ENCODE assay signal across 21 cellular contexts in genomic region chr11:10664005-10664404, GRCh38. TPM values are rescaled to one million over a fixed set of nuclear protein-coding genes. Genes with fewer than 3 reads are reported as not detected.
DNase-seq lines count a peak whose midpoint lies in the region; ATAC-seq and TF ChIP-seq lines count a peak whose summit lies in the region.
"Had no signal": no experiment of that assay in that cellular context is flagged by ENCODE, and none has a peak within 500 bp of the region (broad histone marks: within the 10 kb centered on the region; RNA-seq: fewer than 3 reads in every experiment).

No MANE protein-coding gene starts in this region.

- H3K36me3 ChIP-seq in esophagus squamous epithelium (no peaks in the 10 kb centered on the region), stomach (no peaks in the 10 kb centered on the region)
- H3K36me3 ChIP-seq: ovary had no signal

- no peak overlapping the region for H3K27ac Mint-ChIP-seq in activated CD4-positive, alpha-beta memory T cell treated with anti-CD3 and anti-CD28 coated beads for 36 hours
- H3K27ac Mint-ChIP-seq in activated T-helper 17 cell treated with anti-CD3 and anti-CD28 coated beads, Interleukin-2, amount 50 U/mL, for 72 hours, result no peak overlapping the region
- H3K27ac Mint-ChIP-seq: activated CD4-positive, alpha-beta T cell treated with anti-CD3 and anti-CD28 coated beads for 36 hours; activated CD8-positive, alpha-beta memory T cell treated with anti-CD3 and anti-CD28 coated beads, Interleukin-2, amount 10 ng/mL, durations not matched to agents 7 days and 5 days; CD8-positive, alpha-beta T cell; effector memory CD8-positive, alpha-beta T cell had no signal

- intact Hi-C loops in esophagus squamous epithelium (cut with DNase I) (no loop called here), stomach (cut with DNase I; ENCODE audit: low total_unique reads) (no loop called here)
- intact Hi-C loops in activated CD4-positive, alpha-beta memory T cell treated with anti-CD3 and anti-CD28 coated beads for 36 hours (cut with micrococcal nuclease), result no loop called here

- H3K4me1 Mint-ChIP-seq in activated CD4-positive, alpha-beta memory T cell treated with anti-CD3 and anti-CD28 coated beads for 36 hours (ENCODE audit: low read depth), result peaks cover 6% of the 10 kb centered on the region
- peaks cover 3% of the 10 kb centered on the region for H3K4me1 Mint-ChIP-seq in activated T-helper 17 cell treated with anti-CD3 and anti-CD28 coated beads, Interleukin-2, amount 50 U/mL, for 72 hours

- H3K4me3 ChIP-seq in esophagus squamous epithelium (no peak overlapping the region), stomach (no peak overlapping the region)
- H3K4me3 ChIP-seq: hepatocyte, ovary had no signal

- H3K9me3 ChIP-seq in esophagus squamous epithelium (no peaks in the 10 kb centered on the region), stomach (no peaks in the 10 kb centered on the region)
- H3K9me3 ChIP-seq: ovary had no signal

- no peak for TF ChIP-seq POLR2A in esophagus squamous epithelium (IDR thresholded peaks at IDR 0.05)
- no peak for TF ChIP-seq POLR2A in stomach (IDR thresholded peaks at IDR 0.05)
- TF ChIP-seq POLR2A in erythroblast (IDR thresholded peaks at IDR 0.05; ENCODE audit: low read length), result no peak

- no peak for TF ChIP-seq EP300 in stomach (IDR thresholded peaks at IDR 0.05)

- CTCF ChIA-PET in activated CD4-positive, alpha-beta memory T cell treated with anti-CD3 and anti-CD28 coated beads for 36 hours (lab: Charles Lee), result interaction anchor here (1.5 to 3.0 kb wide), 2 partner anchors 10 to 261 kb away, joined by 3 to 17 read pairs; no protein-coding TSS in a partner anchor

- H3K27ac ChIP-seq in esophagus squamous epithelium (peak overlapping the region; percentile 13 to 89 (median 86)), stomach (peak overlapping the region in 4 of 5 donors; percentile 1 to 86 (median 82)), foreskin keratinocyte (no peak overlapping the region)
- H3K27ac ChIP-seq: hepatocyte, ovary had no signal

- H3K36me3 Mint-ChIP-seq in activated CD4-positive, alpha-beta memory T cell treated with anti-CD3 and anti-CD28 coated beads for 36 hours, result no peaks in the 10 kb centered on the region
- no peaks in the 10 kb centered on the region for H3K36me3 Mint-ChIP-seq in activated T-helper 17 cell treated with anti-CD3 and anti-CD28 coated beads, Interleukin-2, amount 50 U/mL, for 72 hours (ENCODE audit: low read depth)
- H3K36me3 Mint-ChIP-seq: activated CD8-positive, alpha-beta memory T cell treated with anti-CD3 and anti-CD28 coated beads, Interleukin-2, amount 10 ng/mL, durations not matched to agents 7 days and 5 days; CD8-positive, alpha-beta T cell; naive B cell had no signal

- peaks cover 6% of the 10 kb centered on the region for H3K27me3 Mint-ChIP-seq in activated CD4-positive, alpha-beta memory T cell treated with anti-CD3 and anti-CD28 coated beads for 36 hours
- H3K27me3 Mint-ChIP-seq in activated T-helper 17 cell treated with anti-CD3 and anti-CD28 coated beads, Interleukin-2, amount 50 U/mL, for 72 hours, result peaks cover 12% of the 10 kb centered on the region

- H3K9me3 Mint-ChIP-seq in activated CD4-positive, alpha-beta memory T cell treated with anti-CD3 and anti-CD28 coated beads for 36 hours, result no peaks in the 10 kb centered on the region
- no peaks in the 10 kb centered on the region for H3K9me3 Mint-ChIP-seq in activated T-helper 17 cell treated with anti-CD3 and anti-CD28 coated beads, Interleukin-2, amount 50 U/mL, for 72 hours
- H3K9me3 Mint-ChIP-seq: CD8-positive, alpha-beta T cell; effector memory CD8-positive, alpha-beta T cell; naive B cell had no signal

- H3K4me3 Mint-ChIP-seq in activated CD4-positive, alpha-beta memory T cell treated with anti-CD3 and anti-CD28 coated beads for 36 hours, result no peak overlapping the region
- H3K4me3 Mint-ChIP-seq in activated T-helper 17 cell treated with anti-CD3 and anti-CD28 coated beads, Interleukin-2, amount 50 U/mL, for 72 hours, result no peak overlapping the region
- H3K4me3 Mint-ChIP-seq: activated CD4-positive, alpha-beta T cell treated with anti-CD3 and anti-CD28 coated beads for 36 hours; activated CD8-positive, alpha-beta memory T cell treated with anti-CD3 and anti-CD28 coated beads, Interleukin-2, amount 10 ng/mL, durations not matched to agents 7 days and 5 days; CD8-positive, alpha-beta T cell; effector memory CD8-positive, alpha-beta T cell had no signal

- TF ChIP-seq CTCF in esophagus squamous epithelium (IDR thresholded peaks at IDR 0.05) (no peak), stomach (IDR thresholded peaks at IDR 0.05) (no peak), foreskin keratinocyte (conservative IDR thresholded peaks at IDR 0.05) (no peak)

- H3K27me3 ChIP-seq in esophagus squamous epithelium, result no peaks in the 10 kb centered on the region
- no peaks in the 10 kb centered on the region for H3K27me3 ChIP-seq in stomach
- H3K27me3 ChIP-seq in foreskin keratinocyte, result peaks cover 4% of the 10 kb centered on the region
- H3K27me3 ChIP-seq: hepatocyte, ovary had no signal

- peaks cover 12 to 77% (median 64%) of the 10 kb centered on the region in 3 donors for H3K4me1 ChIP-seq in esophagus squamous epithelium
- peaks cover 9 to 89% (median 61%) of the 10 kb centered on the region in 4 donors for H3K4me1 ChIP-seq in stomach
- peaks cover 8% of the 10 kb centered on the region for H3K4me1 ChIP-seq in foreskin keratinocyte

- POLR2A ChIA-PET in activated CD4-positive, alpha-beta memory T cell treated with anti-CD3 and anti-CD28 coated beads for 36 hours (lab: Charles Lee), result no interaction called here

- ATAC-seq in activated T-helper 17 cell treated with anti-CD3 and anti-CD28 coated beads, Interleukin-2, amount 50 U/mL, for 72 hours (replicated peaks), result no peak
- ATAC-seq in foreskin keratinocyte, result no peak
- ATAC-seq: activated CD4-positive, alpha-beta T cell treated with anti-CD3 and anti-CD28 coated beads for 36 hours; activated CD8-positive, alpha-beta memory T cell treated with anti-CD3 and anti-CD28 coated beads, Interleukin-2, amount 10 ng/mL, durations not matched to agents 7 days and 5 days; CD8-positive, alpha-beta T cell; effector memory CD8-positive, alpha-beta T cell; stimulated activated naive CD8-positive, alpha-beta T cell treated with anti-CD3 and anti-CD28 coated beads, Interleukin-15, Interleukin-2, amounts not matched to agents 100 U/mL and 50 U/mL, for 24 hours had no signal

- WGBS in esophagus squamous epithelium, 2 donors, result 67% methylated on average over 1 of the region's 6 CpGs; no CpG with 5 or more reads in 1 of the 2 donors
- WGBS in stomach, 5 donors, result 58 to 81% (median 67%) methylated on average over 6 of the region's 6 CpGs

- DNase-seq in CD1c-positive myeloid dendritic cell (ENCODE audit: extremely low spot score), result peak; percentile 18
- DNase-seq in NCI-H69 (lab: John Stamatoyannopoulos, UW), result peak; percentile 17
- DNase-seq in esophagus squamous epithelium (lab: John Stamatoyannopoulos, UW), result no peak
- DNase-seq in stomach, result no peak
- DNase-seq in activated CD4-positive, alpha-beta memory T cell treated with anti-CD3 and anti-CD28 coated beads for 36 hours, result no peak
- no peak for DNase-seq in erythroblast (lab: John Stamatoyannopoulos, UW)
- DNase-seq in foreskin keratinocyte, result no peak
- DNase-seq: activated CD4-positive, alpha-beta T cell treated with anti-CD3 and anti-CD28 coated beads for 36 hours; activated CD8-positive, alpha-beta memory T cell treated with anti-CD3 and anti-CD28 coated beads, Interleukin-2, amount 10 ng/mL, durations not matched to agents 7 days and 5 days; CD8-positive, alpha-beta T cell; DMS79 treated with DMSO at 0.1 percent for 48 hours; effector memory CD8-positive, alpha-beta T cell; mammary epithelial cell; MV-4-11; naive B cell; NCI-H2029 treated with DMSO at 0.1 percent for 48 hours; NCI-H510A; ovary; stimulated activated naive CD8-positive, alpha-beta T cell treated with anti-CD3 and anti-CD28 coated beads, Interleukin-15, Interleukin-2, amounts not matched to agents 100 U/mL and 50 U/mL, for 24 hours had no signal

RNA-seq across cellular contexts. Expression of gene IRAG1, which starts 29.6 kb away (rescaled TPM):
- 10 to 100 TPM in 2 of 4 donors, 1 to 10 TPM in 2; 3.5 to 48.4 (median 9.9) TPM for total RNA-seq in esophagus squamous epithelium
- total RNA-seq in stomach, result 10 to 100 TPM; 24.6 to 60.7 (median 40.3) TPM
- 10 to 100 TPM; 12.7 to 17.2 (median 17.1) TPM for polyA plus RNA-seq in stomach
- total RNA-seq in activated CD4-positive, alpha-beta memory T cell treated with anti-CD3 and anti-CD28 coated beads for 36 hours, result not detected
- under 1 TPM in 1 of 2 donors, not detected in 1; 0.13 TPM for total RNA-seq in activated T-helper 17 cell treated with anti-CD3 and anti-CD28 coated beads, Interleukin-2, amount 50 U/mL, for 72 hours
- 0.03 and 0.14 TPM in 2 replicates for total RNA-seq in foreskin keratinocyte
- 0.02 and 0.06 TPM in 2 replicates for polyA plus RNA-seq in foreskin keratinocyte
- total RNA-seq: activated CD4-positive, alpha-beta T cell treated with anti-CD3 and anti-CD28 coated beads for 36 hours; activated CD8-positive, alpha-beta memory T cell treated with anti-CD3 and anti-CD28 coated beads, Interleukin-2, amount 10 ng/mL, durations not matched to agents 7 days and 5 days; CD8-positive, alpha-beta T cell had no signal

Comparison
In these comparisons a context has a peak if more than half of its experiments do, and no peak if none do; other contexts are left out.
1. DNase-seq: peak in CD1c-positive myeloid dendritic cell (single experiment) and NCI-H69 (single experiment); none in esophagus squamous epithelium (single experiment), stomach (single experiment), activated CD4-positive, alpha-beta memory T cell treated with anti-CD3 and anti-CD28 coated beads for 36 hours (single experiment), erythroblast (0 of 2) and foreskin keratinocyte (0 of 2).